In genomic region chr12:50955697-50956096, GRCh38 we compare ENCODE assay signal across 38 cellular contexts. TPM values are rescaled to one million over a fixed set of nuclear protein-coding genes. Genes with fewer than 3 reads are reported as not detected.
"Had no signal": no experiment of that assay in that cellular context is flagged by ENCODE, and none has a peak within 500 bp of the region (broad histone marks: within the 10 kb centered on the region; RNA-seq: fewer than 3 reads in every experiment).

No MANE protein-coding gene starts in this region.

- H3K4me3 ChIP-seq: MG63 had no signal

- DNase-seq: Karpas-422, Kasumi-1, KBM-7, KG1, MG63, MM.1S, MV-4-11, NCI-H1048, NCI-H1092, NCI-H1092 treated with DMSO at 0.1 percent for 48 hours, NCI-H1105, NCI-H1105 treated with DMSO at 0.1 percent for 48 hours, NCI-H1417, NCI-H1417 treated with DMSO at 0.1 percent for 48 hours, NCI-H1436, NCI-H1436 treated with DMSO at 0.1 percent for 48 hours, NCI-H146, NCI-H1694, NCI-H1694 treated with DMSO at 0.1 percent for 48 hours, NCI-H187, NCI-H187 treated with DMSO at 0.1 percent for 48 hours, NCI-H1930, NCI-H2029, NCI-H2029 treated with DMSO at 0.1 percent for 48 hours, NCI-H2081, NCI-H2081 treated with DMSO at 0.1 percent for 48 hours, NCI-H2107, NCI-H2171, NCI-H2171 treated with DMSO at 0.1 percent for 48 hours, NCI-H2227 treated with DMSO at 0.1 percent for 48 hours, NCI-H226, NCI-H345, NCI-H446, NCI-H446 treated with DMSO at 0.1 percent for 48 hours had no signal

- H3K27me3 ChIP-seq: MG63 had no signal

- H3K9ac ChIP-seq: KMS-11 had no signal

- H3K4me2 ChIP-seq: KMS-11 had no signal

- H3K9me3 ChIP-seq: MG63 had no signal

- H3K36me3 ChIP-seq: MG63 had no signal

- H3K27ac ChIP-seq: KMS-11 had no signal

RNA-seq across cellular contexts. Expression of gene HIGD1C, which starts 3.4 kb away (rescaled TPM):
- total RNA-seq: LHCN-M2, M059J, MCF 10A had no signal
